Comparison of ENCODE assay signal across 15 cellular contexts in the genomic region with DNA sequence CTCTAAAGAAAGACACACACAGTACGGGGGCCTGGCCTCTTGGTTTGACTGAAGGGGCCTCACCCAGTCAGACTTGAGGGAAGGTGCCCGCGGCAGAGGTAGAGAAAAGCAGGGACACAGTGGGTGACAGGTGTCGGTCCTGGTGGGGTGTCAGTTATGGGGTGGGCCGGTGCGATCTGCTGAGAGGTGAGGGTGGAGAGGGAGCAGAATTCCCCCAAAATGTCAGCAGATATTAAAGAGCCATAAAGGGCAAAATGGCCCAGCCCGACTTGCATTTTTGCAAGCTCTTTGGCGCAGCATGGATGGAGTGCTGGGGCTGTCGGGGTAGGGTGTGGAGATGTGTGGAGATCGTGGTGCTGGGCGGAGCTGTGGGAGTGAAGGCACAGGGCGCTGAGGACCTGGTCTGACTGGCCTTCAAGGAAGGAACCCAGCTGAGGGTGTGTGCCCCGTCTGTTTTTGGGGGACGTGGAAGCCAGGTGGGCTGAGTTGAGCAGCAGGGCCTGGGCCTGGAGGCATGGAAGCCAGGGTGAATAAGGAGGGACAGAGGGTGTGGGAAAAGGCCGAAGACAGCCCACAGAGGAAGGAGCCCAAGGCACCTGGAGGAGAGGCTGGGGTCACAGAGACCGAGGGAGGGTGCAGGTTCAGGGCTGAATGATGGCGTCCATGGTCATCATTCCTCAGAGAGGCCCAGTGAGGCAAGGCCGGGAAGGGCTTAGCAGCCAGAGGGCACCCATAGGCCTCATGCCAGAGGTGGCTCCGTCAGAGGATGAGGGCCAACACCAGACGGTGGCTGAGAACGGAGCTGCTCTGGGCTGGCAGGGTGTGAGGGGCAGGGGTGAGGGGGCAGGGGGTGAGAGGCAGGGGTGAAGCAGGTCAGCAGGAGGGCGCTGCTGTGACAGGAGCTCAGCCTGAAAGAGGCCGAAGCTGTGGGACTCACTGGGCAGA. TPM values are rescaled to one million over a fixed set of nuclear protein-coding genes. Genes with fewer than 3 reads are reported as not detected.
DNase-seq lines count a peak whose midpoint lies in the region; ATAC-seq lines count a peak whose summit lies in the region.
"Had no signal": no experiment of that assay in that cellular context is flagged by ENCODE, and none has a peak within 500 bp of the region (broad histone marks: within the 10 kb centered on the region; RNA-seq: fewer than 3 reads in every experiment).

No MANE protein-coding gene starts in this region.

- peaks cover 88% of the 10 kb centered on the region for H3K36me3 Mint-ChIP-seq in activated T-helper 17 cell treated with anti-CD3 and anti-CD28 coated beads, Interleukin-2, amount 50 U/mL, for 72 hours (ENCODE audit: low read depth)

- peak overlapping the region in 2 of 5 donors; percentile 1 to 72 for H3K9ac ChIP-seq in subcutaneous abdominal adipose tissue (ENCODE audit: low read length in 5 of 5)

- no peak overlapping the region for H3K4me3 ChIP-seq in subcutaneous abdominal adipose tissue (ENCODE audit: low read depth in 1 of 5, low read length in 5 of 5)

- H3K27me3 ChIP-seq in subcutaneous abdominal adipose tissue (ENCODE audit: control insufficient read depth in 5 of 5, insufficient read depth in 4 of 5, low read length in 5 of 5), result no peaks in the 10 kb centered on the region

- H3K4me3 Mint-ChIP-seq in activated T-helper 17 cell treated with anti-CD3 and anti-CD28 coated beads, Interleukin-2, amount 50 U/mL, for 72 hours, result no peak overlapping the region
- H3K4me3 Mint-ChIP-seq: activated naive CD8-positive, alpha-beta T cell treated with anti-CD3 and anti-CD28 coated beads, Interleukin-2, amount 10 ng/mL, durations not matched to agents 7 days and 5 days; naive B cell had no signal

- H3K9me3 Mint-ChIP-seq in activated T-helper 17 cell treated with anti-CD3 and anti-CD28 coated beads, Interleukin-2, amount 50 U/mL, for 72 hours, result no peaks in the 10 kb centered on the region
- H3K9me3 Mint-ChIP-seq: activated naive CD8-positive, alpha-beta T cell treated with anti-CD3 and anti-CD28 coated beads, Interleukin-2, amount 10 ng/mL, durations not matched to agents 7 days and 5 days; naive B cell had no signal

- H3K27ac Mint-ChIP-seq in activated T-helper 17 cell treated with anti-CD3 and anti-CD28 coated beads, Interleukin-2, amount 50 U/mL, for 72 hours, result peak overlapping the region; percentile 59
- H3K27ac Mint-ChIP-seq: activated naive CD8-positive, alpha-beta T cell treated with anti-CD3 and anti-CD28 coated beads, Interleukin-2, amount 10 ng/mL, durations not matched to agents 7 days and 5 days had no signal

- no peaks in the 10 kb centered on the region for H3K4me1 Mint-ChIP-seq in activated T-helper 17 cell treated with anti-CD3 and anti-CD28 coated beads, Interleukin-2, amount 50 U/mL, for 72 hours

- H3K27me3 Mint-ChIP-seq in activated T-helper 17 cell treated with anti-CD3 and anti-CD28 coated beads, Interleukin-2, amount 50 U/mL, for 72 hours, result no peaks in the 10 kb centered on the region
- H3K27me3 Mint-ChIP-seq: activated naive CD8-positive, alpha-beta T cell treated with anti-CD3 and anti-CD28 coated beads, Interleukin-2, amount 10 ng/mL, durations not matched to agents 7 days and 5 days; naive B cell had no signal

- peak overlapping the region; percentile 94 for H3K27ac ChIP-seq in subcutaneous abdominal adipose tissue (ENCODE audit: low read depth, low read length)

- peaks cover 7 to 23% (median 18%) of the 10 kb centered on the region in 5 donors for H3K4me1 ChIP-seq in subcutaneous abdominal adipose tissue (ENCODE audit: control insufficient read depth in 5 of 5, insufficient read depth in 5 of 5, low read length in 5 of 5)

- DNase-seq in activated effector memory CD4-positive, alpha-beta T cell treated with anti-CD3 and anti-CD28 coated beads, Interleukin-2, amount 50 U/mL, for 16 hours, result peak; percentile 50
- DNase-seq in activated effector memory CD4-positive, alpha-beta T cell treated with Interleukin-2 at 50 U/mL for 16 hours, result no peak
- DNase-seq in left lobe of liver (ENCODE audit: low spot score) (no peak), cerebellar cortex (ENCODE audit: low spot score) (no peak), HUDEP-2 (lab: John Stamatoyannopoulos, UW; ENCODE audit: unreplicated experiment in 76 of 76) (no peak)
- DNase-seq: activated CD4-positive, alpha-beta T cell treated with anti-CD3 and anti-CD28 coated beads for 4 hours; activated naive CD8-positive, alpha-beta T cell treated with anti-CD3 and anti-CD28 coated beads, Interleukin-2, amount 10 ng/mL, durations not matched to agents 7 days and 5 days; left colon; naive B cell; NCI-H187 treated with DMSO at 0.1 percent for 48 hours; T-helper 1 cell had no signal

- peaks cover 3 to 62% (median 34%) of the 10 kb centered on the region in 5 donors for H3K36me3 ChIP-seq in subcutaneous abdominal adipose tissue (ENCODE audit: control insufficient read depth in 5 of 5, insufficient read depth in 5 of 5, low read length in 5 of 5)

- no peaks in the 10 kb centered on the region for H3K9me3 ChIP-seq in subcutaneous abdominal adipose tissue (ENCODE audit: control insufficient read depth in 5 of 5, low read length in 5 of 5)

- no peak for ATAC-seq in activated T-helper 17 cell treated with anti-CD3 and anti-CD28 coated beads, Interleukin-2, amount 50 U/mL, for 72 hours (replicated peaks)
- peak; percentile 13 for ATAC-seq in left lobe of liver
- ATAC-seq in GM19463 (IDR thresholded peaks at IDR 0.05; ENCODE audit: unreplicated experiment), result no peak
- ATAC-seq: HCT116 had no signal

RNA-seq across cellular contexts. Expression of a gene that starts 48.2 kb away (rescaled TPM):
- 100 to 1,000 TPM; 319 to 383 TPM for total RNA-seq in activated T-helper 17 cell treated with anti-CD3 and anti-CD28 coated beads, Interleukin-2, amount 50 U/mL, for 72 hours
- total RNA-seq in left lobe of liver, result 118 TPM
